Comparison of ENCODE assay signal across 35 cellular contexts in the genomic region with DNA sequence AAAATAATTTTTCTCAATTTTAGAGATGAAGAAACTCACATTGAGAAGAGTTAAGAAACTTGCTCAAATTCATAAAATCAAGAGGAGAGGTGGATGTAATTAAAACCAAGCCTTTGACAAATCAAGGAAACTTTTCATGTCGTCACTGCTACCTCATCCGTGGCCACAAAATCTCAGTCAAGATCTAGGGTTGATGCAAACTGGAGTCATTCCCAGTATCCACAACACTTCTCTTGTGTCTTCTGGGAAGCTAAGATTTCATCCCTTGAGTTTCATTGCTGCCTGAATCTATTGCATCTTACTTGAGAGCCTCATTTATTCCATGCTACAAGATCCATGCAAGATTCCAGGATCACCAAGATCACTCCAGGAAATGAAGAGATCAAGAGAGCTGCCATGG.
"Had no signal": no experiment of that assay in that cellular context is flagged by ENCODE, and none has a peak within 500 bp of the region (broad histone marks: within the 10 kb centered on the region; RNA-seq: fewer than 3 reads in every experiment).

No MANE protein-coding gene starts in this region.

- H3K36me3 ChIP-seq: adrenal gland, brain microvascular endothelial cell, breast epithelium had no signal

- H3K9me3 Mint-ChIP-seq: activated B cell treated with CpG ODN at 0.5 μM for 24 hours; activated CD4-positive, alpha-beta memory T cell treated with anti-CD3 and anti-CD28 coated beads for 36 hours; activated CD4-positive, alpha-beta T cell treated with anti-CD3 and anti-CD28 coated beads, Interleukin-2, amount 10 ng/mL, durations not matched to agents 24 days and 14 days; activated CD8-positive, alpha-beta T cell treated with anti-CD3 and anti-CD28 coated beads for 36 hours; activated naive CD4-positive, alpha-beta T cell treated with anti-CD3 and anti-CD28 coated beads for 36 hours; activated naive CD4-positive, alpha-beta T cell treated with anti-CD3 and anti-CD28 coated beads, Interleukin-2, amount 50 U/mL, for 72 hours; activated naive CD8-positive, alpha-beta T cell treated with anti-CD3 and anti-CD28 coated beads for 36 hours; activated T-cell treated with anti-CD3 and anti-CD28 coated beads, Interleukin-2, amount 50 U/mL, for 4 hours; activated T-cell treated with anti-CD3 and anti-CD28 coated beads, Interleukin-2, amount 50 U/mL, for 72 hours; activated T-helper 1 cell treated with anti-CD3 and anti-CD28 coated beads, Interleukin-12 subunit alpha, Interleukin-12 subunit beta, Interleukin-2, Interleukin-4 antibody, amounts not matched to agents 30 ng/mL and 10 ng/mL and 1 ng/mL, durations not matched to agents 14 hours and 24 hours and 36 hours; activated T-helper 17 cell treated with anti-CD3 and anti-CD28 coated beads, Interleukin-2, amount 50 U/mL, for 72 hours; T-helper 1 cell treated with Interleukin-12 subunit alpha and Interleukin-12 subunit beta and Interleukin-4 antibody, amounts not matched to agents 30 μg/mL and 1 μg/mL, for 36 hours; T-helper 2 cell treated with Interferon-gamma antibody and Interleukin-4, amounts not matched to agents 5 μg/mL and 100 μg/mL, for 36 hours had no signal

- H3K4me1 Mint-ChIP-seq: activated B cell treated with CpG ODN at 0.5 μM for 24 hours; activated CD4-positive, alpha-beta T cell treated with anti-CD3 and anti-CD28 coated beads, Interleukin-2, amount 10 ng/mL, durations not matched to agents 24 days and 14 days; activated naive CD8-positive, alpha-beta T cell treated with anti-CD3 and anti-CD28 coated beads for 36 hours; activated T-helper 17 cell treated with anti-CD3 and anti-CD28 coated beads, Interleukin-2, amount 50 U/mL, for 72 hours had no signal

- H3K4me3 Mint-ChIP-seq: activated B cell treated with CpG ODN at 0.5 μM for 24 hours; activated CD4-positive, alpha-beta memory T cell treated with anti-CD3 and anti-CD28 coated beads for 36 hours; activated CD4-positive, alpha-beta T cell treated with anti-CD3 and anti-CD28 coated beads, Interleukin-2, amount 10 ng/mL, durations not matched to agents 24 days and 14 days; activated CD8-positive, alpha-beta T cell treated with anti-CD3 and anti-CD28 coated beads for 36 hours; activated naive CD4-positive, alpha-beta T cell treated with anti-CD3 and anti-CD28 coated beads for 36 hours; activated naive CD8-positive, alpha-beta T cell treated with anti-CD3 and anti-CD28 coated beads for 36 hours; activated T-cell treated with anti-CD3 and anti-CD28 coated beads, Interleukin-2, amount 50 U/mL, for 4 hours; activated T-cell treated with anti-CD3 and anti-CD28 coated beads, Interleukin-2, amount 50 U/mL, for 72 hours; activated T-helper 1 cell treated with anti-CD3 and anti-CD28 coated beads, Interleukin-12 subunit alpha, Interleukin-12 subunit beta, Interleukin-2, Interleukin-4 antibody, amounts not matched to agents 30 ng/mL and 10 ng/mL and 1 ng/mL, durations not matched to agents 14 hours and 24 hours and 36 hours; activated T-helper 17 cell treated with anti-CD3 and anti-CD28 coated beads, Interleukin-2, amount 50 U/mL, for 72 hours; T-helper 1 cell treated with Interleukin-12 subunit alpha and Interleukin-12 subunit beta and Interleukin-4 antibody, amounts not matched to agents 30 μg/mL and 1 μg/mL, for 36 hours; T-helper 2 cell treated with Interferon-gamma antibody and Interleukin-4, amounts not matched to agents 5 μg/mL and 100 μg/mL, for 36 hours had no signal

- H3K27me3 ChIP-seq: adrenal gland, body of pancreas, brain microvascular endothelial cell, breast epithelium had no signal

- H3K27ac Mint-ChIP-seq: activated B cell treated with CpG ODN at 0.5 μM for 24 hours; activated CD4-positive, alpha-beta memory T cell treated with anti-CD3 and anti-CD28 coated beads for 36 hours; activated CD4-positive, alpha-beta T cell treated with anti-CD3 and anti-CD28 coated beads, Interleukin-2, amount 10 ng/mL, durations not matched to agents 24 days and 14 days; activated CD8-positive, alpha-beta T cell treated with anti-CD3 and anti-CD28 coated beads for 36 hours; activated naive CD4-positive, alpha-beta T cell treated with anti-CD3 and anti-CD28 coated beads for 36 hours; activated naive CD4-positive, alpha-beta T cell treated with anti-CD3 and anti-CD28 coated beads, Interleukin-2, amount 50 U/mL, for 72 hours; activated naive CD8-positive, alpha-beta T cell treated with anti-CD3 and anti-CD28 coated beads for 36 hours; activated T-cell treated with anti-CD3 and anti-CD28 coated beads, Interleukin-2, amount 50 U/mL, for 72 hours; activated T-helper 1 cell treated with anti-CD3 and anti-CD28 coated beads, Interleukin-12 subunit alpha, Interleukin-12 subunit beta, Interleukin-2, Interleukin-4 antibody, amounts not matched to agents 30 ng/mL and 10 ng/mL and 1 ng/mL, durations not matched to agents 14 hours and 24 hours and 36 hours; activated T-helper 17 cell treated with anti-CD3 and anti-CD28 coated beads, Interleukin-2, amount 50 U/mL, for 72 hours; T-helper 1 cell treated with Interleukin-12 subunit alpha and Interleukin-12 subunit beta and Interleukin-4 antibody, amounts not matched to agents 30 μg/mL and 1 μg/mL, for 36 hours; T-helper 2 cell treated with Interferon-gamma antibody and Interleukin-4, amounts not matched to agents 5 μg/mL and 100 μg/mL, for 36 hours had no signal

- ATAC-seq: activated CD8-positive, alpha-beta T cell treated with anti-CD3 and anti-CD28 coated beads for 36 hours; activated naive CD4-positive, alpha-beta T cell treated with anti-CD3 and anti-CD28 coated beads, Interleukin-2, amount 50 U/mL, for 72 hours; activated T-cell treated with anti-CD3 and anti-CD28 coated beads, Interleukin-2, amount 50 U/mL, for 4 hours; activated T-cell treated with anti-CD3 and anti-CD28 coated beads, Interleukin-2, amount 50 U/mL, for 72 hours; activated T-helper 17 cell treated with anti-CD3 and anti-CD28 coated beads, Interleukin-2, amount 50 U/mL, for 72 hours; body of pancreas had no signal

- H3K9me3 ChIP-seq: adrenal gland, body of pancreas, breast epithelium had no signal

- H3K36me3 Mint-ChIP-seq: activated CD4-positive, alpha-beta memory T cell treated with anti-CD3 and anti-CD28 coated beads for 36 hours; activated naive CD4-positive, alpha-beta T cell treated with anti-CD3 and anti-CD28 coated beads, Interleukin-2, amount 50 U/mL, for 72 hours; activated naive CD8-positive, alpha-beta T cell treated with anti-CD3 and anti-CD28 coated beads for 36 hours had no signal

- H3K4me3 ChIP-seq: adrenal gland, body of pancreas, breast epithelium had no signal

- H3K27ac ChIP-seq: adrenal gland, body of pancreas, brain microvascular endothelial cell, breast epithelium, VCaP had no signal

- H3K4me1 ChIP-seq: adrenal gland, breast epithelium had no signal

- DNase-seq: activated B cell treated with CpG ODN at 0.5 μM for 24 hours; activated CD4-positive, alpha-beta memory T cell treated with anti-CD3 and anti-CD28 coated beads for 36 hours; activated CD4-positive, alpha-beta T cell treated with anti-CD3 and anti-CD28 coated beads for 4 hours; activated CD4-positive, alpha-beta T cell treated with anti-CD3 and anti-CD28 coated beads, Interleukin-2, amount 50 U/mL, for 1 hour; activated CD4-positive, alpha-beta T cell treated with anti-CD3 and anti-CD28 coated beads, Interleukin-2, amount 50 U/mL, for 4 hours; activated CD4-positive, CD25-positive, alpha-beta regulatory T cell treated with anti-CD3 and anti-CD28 coated beads, Interleukin-2, amount 50 U/mL, for 72 hours; activated CD8-positive, alpha-beta memory T cell treated with anti-CD3 and anti-CD28 coated beads, Interleukin-2, amount 50 U/mL, for 4 hours; activated CD8-positive, alpha-beta T cell treated with anti-CD3 and anti-CD28 coated beads for 36 hours; activated effector memory CD4-positive, alpha-beta T cell treated with anti-CD3 and anti-CD28 coated beads, Interleukin-2, amount 50 U/mL, for 16 hours; activated gamma-delta T cell treated with Interleukin-2 at 50 U/mL for 16 hours; activated naive CD4-positive, alpha-beta T cell; activated naive CD4-positive, alpha-beta T cell treated with anti-CD3 and anti-CD28 coated beads for 36 hours; activated naive CD4-positive, alpha-beta T cell treated with anti-CD3 and anti-CD28 coated beads, Interleukin-2, amount 50 U/mL, for 16 hours; activated naive CD8-positive, alpha-beta T cell treated with anti-CD3 and anti-CD28 coated beads for 36 hours; activated T-cell treated with anti-CD3 and anti-CD28 coated beads for 4 hours; activated T-cell treated with anti-CD3 and anti-CD28 coated beads, Interleukin-2, amount 50 U/mL, for 1 hour; activated T-cell treated with anti-CD3 and anti-CD28 coated beads, Interleukin-2, amount 50 U/mL, for 4 hours; activated T-cell treated with anti-CD3 and anti-CD28 coated beads, Interleukin-2, amount 50 U/mL, for 72 hours; adrenal gland; amniotic stem cell; aorta; body of pancreas; brain microvascular endothelial cell; central memory CD4-positive, alpha-beta T cell; T-helper 1 cell; T-helper 2 cell; T-helper 9 cell had no signal
